In genomic region chr13:52405767-52406494, GRCh38 we compare ENCODE assay signal across 9 cellular contexts. TPM values are rescaled to one million over a fixed set of nuclear protein-coding genes. Genes with fewer than 3 reads are reported as not detected.
A peak's percentile ranks its signal among the peaks of the same experiment; 100 is the strongest.
DNase-seq lines count a peak whose midpoint lies in the region; ATAC-seq and TF ChIP-seq lines count a peak whose summit lies in the region.
"Had no signal": no experiment of that assay in that cellular context is flagged by ENCODE, and none has a peak within 500 bp of the region (broad histone marks: within the 10 kb centered on the region; RNA-seq: fewer than 3 reads in every experiment).

Gene THSD1 (minus strand): TSS chr13:52406172. CDS start chr13:52402600, 3,572 bp downstream.

- H3K27ac ChIP-seq in effector memory CD4-positive, alpha-beta T cell (ENCODE audit: insufficient read depth, low read length, poor library complexity, severe bottlenecking): no peak within 1 kb of the TSS
- peak within 1 kb of the TSS; percentile 77 for H3K27ac ChIP-seq in lower lobe of right lung
- peak within 1 kb of the TSS; percentile 14 for H3K27ac ChIP-seq in temporal lobe (ENCODE audit: low read depth, low read length)
- H3K27ac ChIP-seq: 22Rv1 had no signal

- no peak for TF ChIP-seq CTCF in HFF-Myc (IDR thresholded peaks at IDR 0.05; ENCODE audit: low read depth, low read length, missing control alignments)
- no peak for TF ChIP-seq CTCF in lower lobe of right lung (IDR thresholded peaks at IDR 0.05)

- H3K9me3 ChIP-seq in effector memory CD4-positive, alpha-beta T cell (ENCODE audit: control insufficient read depth, low read length): no peaks in the 10 kb centered on the region
- H3K9me3 ChIP-seq in lower lobe of right lung: no peaks in the 10 kb centered on the region

- peak within 1 kb of the TSS; percentile 55 for H3K4me3 ChIP-seq in HFF-Myc (replicated peaks; ENCODE audit: low read depth, low read length)
- H3K4me3 ChIP-seq in effector memory CD4-positive, alpha-beta T cell (ENCODE audit: insufficient read depth, low read depth, low read length, poor library complexity, severe bottlenecking): peak within 1 kb of the TSS; percentile 49
- H3K4me3 ChIP-seq in lower lobe of right lung: peak within 1 kb of the TSS; percentile 70

- intact Hi-C loops in lower lobe of right lung (cut with DNase I): no loop called here

- DNase-seq in DMS 273 (lab: John Stamatoyannopoulos, UW; ENCODE audit: unreplicated experiment): peak; percentile 49
- DNase-seq in DMS 273 treated with DMSO at 0.1 percent for 48 hours (lab: John Stamatoyannopoulos, UW): no peak
- peak; percentile 6 for DNase-seq in HFF-Myc (ENCODE audit: extremely low read depth, low read depth)
- DNase-seq in T-helper 9 cell: peak; percentile 4
- DNase-seq in effector memory CD4-positive, alpha-beta T cell: no peak
- DNase-seq in lower lobe of right lung: peak; percentile 69
- no peak for DNase-seq in cortex of kidney (lab: John Stamatoyannopoulos, UW)

- H3K4me1 ChIP-seq in effector memory CD4-positive, alpha-beta T cell (ENCODE audit: control insufficient read depth, insufficient read depth, low read length, poor library complexity, severe bottlenecking): peaks cover 23% of the 10 kb centered on the region
- H3K4me1 ChIP-seq in lower lobe of right lung: peaks cover 16% of the 10 kb centered on the region

- ATAC-seq in lower lobe of right lung: peak; percentile 86 to 92

- peaks cover 3% of the 10 kb centered on the region for H3K27me3 ChIP-seq in effector memory CD4-positive, alpha-beta T cell (replicated peaks; ENCODE audit: control insufficient read depth, insufficient read depth, low read length, poor library complexity, severe bottlenecking)
- H3K27me3 ChIP-seq in lower lobe of right lung (ENCODE audit: low read depth): no peaks in the 10 kb centered on the region

- H3K36me3 ChIP-seq in effector memory CD4-positive, alpha-beta T cell (ENCODE audit: control insufficient read depth, insufficient read depth, low read length): no peaks in the 10 kb centered on the region
- peaks cover 10% of the 10 kb centered on the region for H3K36me3 ChIP-seq in lower lobe of right lung

RNA-seq across cellular contexts. Expression of gene THSD1, which starts in this region (rescaled TPM):
- 14.9 TPM for total RNA-seq in lower lobe of right lung
- total RNA-seq in temporal lobe: 6.9 TPM

Comparison
In these comparisons a context has a peak if more than half of its experiments do, and no peak if none do; other contexts are left out.
1. DNase-seq: peak in DMS 273 (single experiment), HFF-Myc (single experiment), T-helper 9 cell (single experiment) and lower lobe of right lung (single experiment); none in DMS 273 treated with DMSO at 0.1 percent for 48 hours (single experiment), effector memory CD4-positive, alpha-beta T cell (0 of 3) and cortex of kidney (single experiment).
2. Peak in every context shown above with its lines, with median percentiles within 50 percentile points of each other: H3K4me3 ChIP-seq.